In genomic region chr2:223563462-223563861, GRCh38 we compare ENCODE assay signal across 10 cellular contexts. TPM values are rescaled to one million over a fixed set of nuclear protein-coding genes. Genes with fewer than 3 reads are reported as not detected.
DNase-seq lines count a peak whose midpoint lies in the region; TF ChIP-seq lines count a peak whose summit lies in the region.
"Had no signal": no experiment of that assay in that cellular context is flagged by ENCODE, and none has a peak within 500 bp of the region (broad histone marks: within the 10 kb centered on the region; RNA-seq: fewer than 3 reads in every experiment).

No MANE protein-coding gene starts in this region.

- H3K27me3 ChIP-seq in brain microvascular endothelial cell (replicated peaks) (no peaks in the 10 kb centered on the region), sigmoid colon (no peaks in the 10 kb centered on the region), WERI-Rb-1 (ENCODE audit: insufficient read depth, low read depth, severe bottlenecking) (no peaks in the 10 kb centered on the region)

- no peak overlapping the region for H3K4me3 ChIP-seq in brain microvascular endothelial cell (ENCODE audit: low read depth, low read length)
- no peak overlapping the region for H3K4me3 ChIP-seq in sigmoid colon
- H3K4me3 ChIP-seq in WERI-Rb-1 (ENCODE audit: low read depth, low read length), result no peak overlapping the region

- no peak for TF ChIP-seq EP300 in sigmoid colon (IDR thresholded peaks at IDR 0.05)

- peak; percentile 95 for DNase-seq in ELR (ENCODE audit: low read depth)
- DNase-seq in NCI-H2081 treated with DMSO at 0.1 percent for 48 hours (lab: John Stamatoyannopoulos, UW), result peak; percentile 41
- DNase-seq in brain microvascular endothelial cell, result peak; percentile 79
- DNase-seq in myocyte (ENCODE audit: low read depth), result peak; percentile 85
- no peak for DNase-seq in sigmoid colon
- DNase-seq in mesothelial cell of epicardium (ENCODE audit: low spot score in 2 of 2, unreplicated experiment in 2 of 2), result no peak
- DNase-seq in activated CD4-positive, alpha-beta T cell treated with anti-CD3 and anti-CD28 coated beads, Interleukin-2, amount 10 ng/mL, durations not matched to agents 24 days and 14 days, result no peak
- no peak for DNase-seq in WERI-Rb-1
- DNase-seq: activated T-cell treated with anti-CD3 and anti-CD28 coated beads, Interleukin-2, amount 50 U/mL, for 48 hours; immature natural killer cell had no signal

- TF ChIP-seq CTCF in brain microvascular endothelial cell (IDR thresholded peaks at IDR 0.05; ENCODE audit: low read depth, low read length, missing control alignments) (peak; percentile 17), sigmoid colon (IDR thresholded peaks at IDR 0.05) (no peak), mesothelial cell of epicardium (IDR thresholded peaks at IDR 0.05; ENCODE audit: unreplicated experiment) (no peak), WERI-Rb-1 (IDR thresholded peaks at IDR 0.05; ENCODE audit: low read depth, low read length) (no peak)

- in situ Hi-C loops in brain microvascular endothelial cell (cut with HindIII; ENCODE audit: low pct_ligation_motif_present, low sequenced_read_pairs), result no loop called here

- H3K27ac ChIP-seq in brain microvascular endothelial cell, result peak overlapping the region; percentile 50
- H3K27ac ChIP-seq in sigmoid colon, result no peak overlapping the region
- H3K27ac ChIP-seq in WERI-Rb-1, result no peak overlapping the region

- no peaks in the 10 kb centered on the region for H3K9me3 Mint-ChIP-seq in mesothelial cell of epicardium
- no peaks in the 10 kb centered on the region for H3K9me3 Mint-ChIP-seq in activated CD4-positive, alpha-beta T cell treated with anti-CD3 and anti-CD28 coated beads, Interleukin-2, amount 10 ng/mL, durations not matched to agents 24 days and 14 days
- H3K9me3 Mint-ChIP-seq: immature natural killer cell had no signal

- no peaks in the 10 kb centered on the region for H3K36me3 Mint-ChIP-seq in mesothelial cell of epicardium
- H3K36me3 Mint-ChIP-seq in activated CD4-positive, alpha-beta T cell treated with anti-CD3 and anti-CD28 coated beads, Interleukin-2, amount 10 ng/mL, durations not matched to agents 24 days and 14 days (ENCODE audit: low read depth), result no peaks in the 10 kb centered on the region
- H3K36me3 Mint-ChIP-seq: immature natural killer cell had no signal

- peaks cover 4% of the 10 kb centered on the region for H3K4me1 Mint-ChIP-seq in mesothelial cell of epicardium
- peaks cover 2% of the 10 kb centered on the region for H3K4me1 Mint-ChIP-seq in activated CD4-positive, alpha-beta T cell treated with anti-CD3 and anti-CD28 coated beads, Interleukin-2, amount 10 ng/mL, durations not matched to agents 24 days and 14 days
- H3K4me1 Mint-ChIP-seq: immature natural killer cell had no signal

- no peak for TF ChIP-seq POLR2A in sigmoid colon (IDR thresholded peaks at IDR 0.05)

- no peaks in the 10 kb centered on the region for H3K27me3 Mint-ChIP-seq in mesothelial cell of epicardium (ENCODE audit: low read depth)
- peaks cover 5% of the 10 kb centered on the region for H3K27me3 Mint-ChIP-seq in activated CD4-positive, alpha-beta T cell treated with anti-CD3 and anti-CD28 coated beads, Interleukin-2, amount 10 ng/mL, durations not matched to agents 24 days and 14 days

- H3K36me3 ChIP-seq in brain microvascular endothelial cell (replicated peaks) (no peaks in the 10 kb centered on the region), sigmoid colon (no peaks in the 10 kb centered on the region), WERI-Rb-1 (no peaks in the 10 kb centered on the region)

- no peak overlapping the region for H3K4me3 Mint-ChIP-seq in mesothelial cell of epicardium
- H3K4me3 Mint-ChIP-seq in activated CD4-positive, alpha-beta T cell treated with anti-CD3 and anti-CD28 coated beads, Interleukin-2, amount 10 ng/mL, durations not matched to agents 24 days and 14 days, result no peak overlapping the region
- H3K4me3 Mint-ChIP-seq: immature natural killer cell had no signal

- intact Hi-C loops in sigmoid colon (cut with DNase I), result no loop called here
- intact Hi-C loops in activated CD4-positive, alpha-beta T cell treated with anti-CD3 and anti-CD28 coated beads, Interleukin-2, amount 10 ng/mL, durations not matched to agents 24 days and 14 days (cut with micrococcal nuclease), result no loop called here

- no peaks in the 10 kb centered on the region for H3K9me3 ChIP-seq in sigmoid colon
- H3K9me3 ChIP-seq in WERI-Rb-1 (ENCODE audit: severe bottlenecking), result no peaks in the 10 kb centered on the region

- no peak overlapping the region for H3K27ac Mint-ChIP-seq in mesothelial cell of epicardium
- H3K27ac Mint-ChIP-seq in activated CD4-positive, alpha-beta T cell treated with anti-CD3 and anti-CD28 coated beads, Interleukin-2, amount 10 ng/mL, durations not matched to agents 24 days and 14 days, result no peak overlapping the region
- H3K27ac Mint-ChIP-seq: immature natural killer cell had no signal

- H3K4me1 ChIP-seq in sigmoid colon, result no peaks in the 10 kb centered on the region

RNA-seq across cellular contexts. Expression of gene SCG2, which starts 38.7 kb away (rescaled TPM):
- total RNA-seq in myocyte (81.7 and 112 TPM in 2 replicates), sigmoid colon (10 to 100 TPM in 3 of 4 donors, 1 to 10 TPM in 1; 8.4 to 16.8 (median 12.3) TPM), mesothelial cell of epicardium (2.0 to 2.3 TPM (median 2.0 TPM) in 3 replicates)
- polyA plus RNA-seq in myocyte (2012), result 9.6 TPM
- 1 to 10 TPM in 2 of 3 donors, not detected in 1; 1.8 to 6.7 TPM for polyA plus RNA-seq in sigmoid colon
- not detected in 2 replicates for total RNA-seq in activated CD4-positive, alpha-beta T cell treated with anti-CD3 and anti-CD28 coated beads, Interleukin-2, amount 10 ng/mL, durations not matched to agents 24 days and 14 days
- polyA plus RNA-seq: immature natural killer cell had no signal

Comparison
In these comparisons a context has a peak if more than half of its experiments do, and no peak if none do; other contexts are left out.
1. DNase-seq: peak in ELR (single experiment), NCI-H2081 treated with DMSO at 0.1 percent for 48 hours (single experiment), brain microvascular endothelial cell (single experiment) and myocyte (single experiment); none in sigmoid colon (single experiment), mesothelial cell of epicardium (0 of 2), activated CD4-positive, alpha-beta T cell treated with anti-CD3 and anti-CD28 coated beads, Interleukin-2, amount 10 ng/mL, durations not matched to agents 24 days and 14 days (single experiment) and WERI-Rb-1 (single experiment).